Comparison of ENCODE assay signal across 1 cellular context in the genomic region with DNA sequence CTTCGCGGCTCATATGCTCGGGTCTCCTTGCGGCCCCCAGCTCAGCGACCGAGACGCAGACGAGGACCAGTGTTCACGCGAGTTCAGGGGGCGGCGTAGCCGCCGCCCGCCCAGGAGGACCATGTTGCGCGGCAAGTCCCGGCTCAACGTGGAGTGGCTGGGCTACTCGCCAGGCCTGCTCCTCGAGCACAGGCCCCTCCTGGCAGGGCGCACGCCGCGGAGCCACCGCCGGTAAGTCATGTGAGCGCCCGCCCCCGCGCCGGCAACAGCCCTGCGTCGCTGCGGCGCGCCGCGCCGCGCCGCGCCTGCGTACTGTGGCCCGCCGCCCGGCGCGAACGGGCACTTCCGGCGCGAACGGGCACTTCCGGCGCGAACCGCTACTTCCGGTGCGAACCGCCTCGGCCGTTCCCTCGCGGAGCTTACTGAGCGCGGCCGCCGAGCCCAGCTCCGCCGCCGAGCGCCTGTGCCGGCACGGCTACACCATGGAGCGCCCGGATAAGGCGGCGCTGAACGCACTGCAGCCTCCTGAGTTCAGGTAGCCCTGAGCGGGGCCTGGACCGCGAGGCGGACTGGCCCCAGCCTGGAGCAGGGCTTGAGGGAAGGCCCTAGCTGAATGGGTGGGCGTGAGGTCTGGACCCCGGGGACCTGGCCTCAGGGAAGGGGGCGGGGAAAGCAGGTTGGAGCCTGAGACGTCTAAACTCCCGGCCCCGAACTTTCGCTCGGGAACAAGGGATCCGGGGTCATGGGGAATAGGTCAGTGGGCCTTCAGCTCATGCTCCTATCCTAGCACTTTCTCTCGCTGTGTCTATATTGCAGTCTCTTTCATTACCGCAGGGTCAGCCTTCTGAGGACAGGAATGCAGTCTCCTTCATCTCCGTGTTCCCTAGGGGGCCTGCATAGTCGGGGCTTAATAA.
TF ChIP-seq lines count a peak whose summit lies in the region.

A gene with protein sequence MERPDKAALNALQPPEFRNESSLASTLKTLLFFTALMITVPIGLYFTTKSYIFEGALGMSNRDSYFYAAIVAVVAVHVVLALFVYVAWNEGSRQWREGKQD (plus strand): TSS at position 380 of the 914 bp plus-strand sequence. CDS start 103 bp downstream, at position 483.

TF ChIP-seq in HepG2, 621 proteins besides CTCF, POLR2A, EP300 and RAD21 (continued from another document and continues in another):
- TF ChIP-seq MLXIP (CRISPR knock-in tag; IDR thresholded peaks at IDR 0.05; ENCODE audit: borderline replicate concordance) (no peak), MBNL3 (CRISPR knock-in tag; conservative IDR thresholded peaks at IDR 0.05) (no peak), NFE2L2 (IDR thresholded peaks at IDR 0.05; ENCODE audit: low read length) (no peak), RNF2 (conservative IDR thresholded peaks at IDR 0.05; ENCODE audit: low read depth) (peak; percentile 83), DNMT1 (CRISPR knock-in tag; IDR thresholded peaks at IDR 0.05) (no peak), DNMT3B (CRISPR knock-in tag; conservative IDR thresholded peaks at IDR 0.05) (no peak), ZNF777 (CRISPR knock-in tag; IDR thresholded peaks at IDR 0.05) (peak; percentile 57; the same call in 1 of the 2 replicates), ZHX1 (CRISPR knock-in tag; IDR thresholded peaks at IDR 0.05; ENCODE audit: low read depth) (no peak), ZFP41 (CRISPR knock-in tag; IDR thresholded peaks at IDR 0.05; ENCODE audit: borderline replicate concordance) (no peak), ZNF34 (CRISPR knock-in tag; IDR thresholded peaks at IDR 0.05; ENCODE audit: borderline replicate concordance) (no peak), ZHX2 (IDR thresholded peaks at IDR 0.05; ENCODE audit: low read depth) (no peak), ZHX2 (CRISPR knock-in tag; IDR thresholded peaks at IDR 0.05; ENCODE audit: borderline replicate concordance) (no peak), ATAD3A (CRISPR knock-in tag; IDR thresholded peaks at IDR 0.05) (no peak), ZNF230 (CRISPR knock-in tag; IDR thresholded peaks at IDR 0.05) (no peak), TOPORS (CRISPR knock-in tag; IDR thresholded peaks at IDR 0.05) (no peak), NCOA2 (CRISPR knock-in tag; IDR thresholded peaks at IDR 0.05) (no peak), SUZ12 (IDR thresholded peaks at IDR 0.05; ENCODE audit: low read depth, low read length) (no peak), PHF8 (CRISPR knock-in tag; IDR thresholded peaks at IDR 0.05) (peak; percentile 96), MATR3 (CRISPR knock-in tag; IDR thresholded peaks at IDR 0.05) (no peak), ZNF30 (CRISPR knock-in tag; IDR thresholded peaks at IDR 0.05) (no peak), KMT2A (CRISPR knock-in tag; IDR thresholded peaks at IDR 0.05) (peak; percentile 57), ZNF768 (CRISPR knock-in tag; IDR thresholded peaks at IDR 0.05) (peak; percentile 9; the same call in 1 of the 2 replicates), ZNF276 (CRISPR knock-in tag; IDR thresholded peaks at IDR 0.05; ENCODE audit: low read depth) (no peak), TBX3 (IDR thresholded peaks at IDR 0.05; ENCODE audit: borderline replicate concordance) (no peak), NR2F1 (CRISPR knock-in tag; IDR thresholded peaks at IDR 0.05) (no peak), ZNF562 (CRISPR knock-in tag; IDR thresholded peaks at IDR 0.05; ENCODE audit: borderline replicate concordance) (0 out of 2 replicates have a peak, but pooled peaks have one; percentile 40), ZNF615 (CRISPR knock-in tag; IDR thresholded peaks at IDR 0.05; ENCODE audit: borderline replicate concordance) (no peak), PTBP1 (IDR thresholded peaks at IDR 0.05; ENCODE audit: low read depth, low read length, poor library complexity, severe bottlenecking) (no peak), ZNF263 (CRISPR knock-in tag; IDR thresholded peaks at IDR 0.05) (0 out of 2 replicates have a peak, but pooled peaks have one; percentile 35), ZZZ3 (CRISPR knock-in tag; IDR thresholded peaks at IDR 0.05; ENCODE audit: borderline replicate concordance) (no peak), GLI4 (CRISPR knock-in tag; IDR thresholded peaks at IDR 0.05; ENCODE audit: borderline replicate concordance) (no peak), SP1 (IDR thresholded peaks at IDR 0.05) (no peak), SP1 (CRISPR knock-in tag; IDR thresholded peaks at IDR 0.05) (no peak), CHD2 (IDR thresholded peaks at IDR 0.05; ENCODE audit: low read depth, low read length) (no peak), FOXA1 (IDR thresholded peaks at IDR 0.05) (no peak), FOXA1 (CRISPR knock-in tag; IDR thresholded peaks at IDR 0.05) (no peak), MAFF (IDR thresholded peaks at IDR 0.05; ENCODE audit: low read depth, low read length) (no peak), ZNF138 (CRISPR knock-in tag; IDR thresholded peaks at IDR 0.05; ENCODE audit: low read depth) (no peak), ZNF292 (CRISPR knock-in tag; IDR thresholded peaks at IDR 0.05; ENCODE audit: borderline replicate concordance, low read depth) (no peak), LBX2 (CRISPR knock-in tag; IDR thresholded peaks at IDR 0.05; ENCODE audit: borderline replicate concordance) (no peak)
- TF ChIP-seq, protein P1, sequence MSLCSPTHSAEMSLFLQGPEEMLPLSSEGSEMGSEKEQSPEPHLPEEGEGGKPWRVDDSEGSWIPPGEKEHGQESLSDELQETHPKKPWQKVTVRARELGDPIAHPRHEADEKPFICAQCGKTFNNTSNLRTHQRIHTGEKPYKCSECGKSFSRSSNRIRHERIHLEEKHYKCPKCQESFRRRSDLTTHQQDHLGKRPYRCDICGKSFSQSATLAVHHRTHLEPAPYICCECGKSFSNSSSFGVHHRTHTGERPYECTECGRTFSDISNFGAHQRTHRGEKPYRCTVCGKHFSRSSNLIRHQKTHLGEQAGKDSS (CRISPR knock-in tag; IDR thresholded peaks at IDR 0.05; ENCODE audit: borderline replicate concordance, low read depth): no peak
- TF ChIP-seq, protein P2, sequence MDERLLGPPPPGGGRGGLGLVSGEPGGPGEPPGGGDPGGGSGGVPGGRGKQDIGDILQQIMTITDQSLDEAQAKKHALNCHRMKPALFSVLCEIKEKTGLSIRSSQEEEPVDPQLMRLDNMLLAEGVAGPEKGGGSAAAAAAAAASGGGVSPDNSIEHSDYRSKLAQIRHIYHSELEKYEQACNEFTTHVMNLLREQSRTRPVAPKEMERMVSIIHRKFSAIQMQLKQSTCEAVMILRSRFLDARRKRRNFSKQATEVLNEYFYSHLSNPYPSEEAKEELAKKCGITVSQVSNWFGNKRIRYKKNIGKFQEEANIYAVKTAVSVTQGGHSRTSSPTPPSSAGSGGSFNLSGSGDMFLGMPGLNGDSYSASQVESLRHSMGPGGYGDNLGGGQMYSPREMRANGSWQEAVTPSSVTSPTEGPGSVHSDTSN (CRISPR knock-in tag; IDR thresholded peaks at IDR 0.05): no peak
- TF ChIP-seq, protein P3, sequence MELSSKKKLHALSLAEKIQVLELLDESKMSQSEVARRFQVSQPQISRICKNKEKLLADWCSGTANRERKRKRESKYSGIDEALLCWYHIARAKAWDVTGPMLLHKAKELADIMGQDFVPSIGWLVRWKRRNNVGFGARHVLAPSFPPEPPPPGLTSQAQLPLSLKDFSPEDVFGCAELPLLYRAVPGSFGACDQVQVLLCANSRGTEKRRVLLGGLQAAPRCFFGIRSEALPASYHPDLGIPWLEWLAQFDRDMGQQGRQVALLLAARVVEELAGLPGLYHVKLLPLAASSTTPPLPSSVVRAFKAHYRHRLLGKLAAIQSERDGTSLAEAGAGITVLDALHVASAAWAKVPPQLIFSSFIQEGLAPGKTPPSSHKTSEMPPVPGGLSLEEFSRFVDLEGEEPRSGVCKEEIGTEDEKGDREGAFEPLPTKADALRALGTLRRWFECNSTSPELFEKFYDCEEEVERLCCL (CRISPR knock-in tag; IDR thresholded peaks at IDR 0.05; ENCODE audit: borderline replicate concordance): no peak
